Comparison of ENCODE assay signal across 18 cellular contexts in genomic region chr1:6915999-6916565, GRCh38.
"Had no signal": no experiment of that assay in that cellular context is flagged by ENCODE, and none has a peak within 500 bp of the region (broad histone marks: within the 10 kb centered on the region; RNA-seq: fewer than 3 reads in every experiment).

No MANE protein-coding gene starts in this region.

- H3K4me3 ChIP-seq: heart right ventricle, lung, mucosa of descending colon, pancreas, smooth muscle cell, thyroid gland had no signal

- H3K4me2 ChIP-seq: smooth muscle cell had no signal

- H3K27me3 Mint-ChIP-seq: progenitor cell of endocrine pancreas had no signal

- H3K27ac ChIP-seq: heart right ventricle, pancreas, thyroid gland had no signal

- H3K4me3 Mint-ChIP-seq: naive thymus-derived CD8-positive, alpha-beta T cell; neural crest cell; type B pancreatic cell had no signal

- ATAC-seq: esophagus mucosa; heart right ventricle; left ventricle myocardium superior; naive thymus-derived CD8-positive, alpha-beta T cell; pancreas had no signal

- H3K27me3 ChIP-seq: pancreas, thyroid gland had no signal

- DNase-seq: cortex of kidney; effector memory CD4-positive, alpha-beta T cell; heart right ventricle; islet precursor cell; left ventricle myocardium superior; mucosa of descending colon; naive thymus-derived CD8-positive, alpha-beta T cell; occipital lobe; pancreas; stimulated activated CD4-positive, alpha-beta T cell treated with anti-CD3 and anti-CD28 coated beads, Interleukin-2, amount 100 ng/mL, for 48 hours; stimulated activated naive CD4-positive, alpha-beta T cell treated with Interleukin-2 at 50 U/mL for 16 hours; thyroid gland had no signal

- H3K4me1 ChIP-seq: pancreas had no signal

- H3K36me3 ChIP-seq: heart right ventricle, pancreas, thyroid gland had no signal

- H3K27ac Mint-ChIP-seq: type B pancreatic cell had no signal

- H3K9me3 ChIP-seq: mucosa of descending colon, pancreas, thyroid gland had no signal

- H3K36me3 Mint-ChIP-seq: type B pancreatic cell had no signal
